ENCODE assay signal across 1 cellular context in the genomic region with DNA sequence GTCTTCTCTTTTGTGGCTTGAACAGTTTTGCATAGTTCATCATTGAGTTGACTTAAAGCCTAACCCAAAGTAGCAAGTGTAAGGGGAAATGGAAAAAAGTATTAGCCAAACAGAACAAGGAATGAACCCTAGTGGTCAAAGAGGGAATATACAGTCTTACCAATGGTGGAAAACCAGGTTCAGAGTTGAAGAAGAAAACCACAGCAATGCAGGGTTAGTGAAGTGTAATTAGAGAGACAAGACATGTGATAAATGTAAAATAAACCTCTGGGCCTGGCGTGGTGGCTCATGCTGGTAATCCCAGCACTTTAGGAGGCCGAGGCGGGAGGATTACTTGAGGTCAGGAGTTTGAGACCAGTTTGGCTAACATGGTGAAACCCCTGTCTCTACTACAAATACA.
TF ChIP-seq lines count a peak whose summit lies in the region.

No MANE protein-coding gene starts in this region.

TF ChIP-seq in liver, 16 proteins besides CTCF, POLR2A, EP300 and RAD21 (continued from another document):
- TF ChIP-seq, protein P1, sequence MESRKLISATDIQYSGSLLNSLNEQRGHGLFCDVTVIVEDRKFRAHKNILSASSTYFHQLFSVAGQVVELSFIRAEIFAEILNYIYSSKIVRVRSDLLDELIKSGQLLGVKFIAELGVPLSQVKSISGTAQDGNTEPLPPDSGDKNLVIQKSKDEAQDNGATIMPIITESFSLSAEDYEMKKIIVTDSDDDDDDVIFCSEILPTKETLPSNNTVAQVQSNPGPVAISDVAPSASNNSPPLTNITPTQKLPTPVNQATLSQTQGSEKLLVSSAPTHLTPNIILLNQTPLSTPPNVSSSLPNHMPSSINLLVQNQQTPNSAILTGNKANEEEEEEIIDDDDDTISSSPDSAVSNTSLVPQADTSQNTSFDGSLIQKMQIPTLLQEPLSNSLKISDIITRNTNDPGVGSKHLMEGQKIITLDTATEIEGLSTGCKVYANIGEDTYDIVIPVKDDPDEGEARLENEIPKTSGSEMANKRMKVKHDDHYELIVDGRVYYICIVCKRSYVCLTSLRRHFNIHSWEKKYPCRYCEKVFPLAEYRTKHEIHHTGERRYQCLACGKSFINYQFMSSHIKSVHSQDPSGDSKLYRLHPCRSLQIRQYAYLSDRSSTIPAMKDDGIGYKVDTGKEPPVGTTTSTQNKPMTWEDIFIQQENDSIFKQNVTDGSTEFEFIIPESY (IDR thresholded peaks at IDR 0.05) = no peak
- TF ChIP-seq, protein P2, sequence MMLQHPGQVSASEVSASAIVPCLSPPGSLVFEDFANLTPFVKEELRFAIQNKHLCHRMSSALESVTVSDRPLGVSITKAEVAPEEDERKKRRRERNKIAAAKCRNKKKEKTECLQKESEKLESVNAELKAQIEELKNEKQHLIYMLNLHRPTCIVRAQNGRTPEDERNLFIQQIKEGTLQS (IDR thresholded peaks at IDR 0.05) = no peak
- TF ChIP-seq YY1 (IDR thresholded peaks at IDR 0.05) (no peak), HNF4A (conservative IDR thresholded peaks at IDR 0.05) (no peak), GABPA (IDR thresholded peaks at IDR 0.05 in 1 of 2, conservative IDR thresholded peaks at IDR 0.05 in 1 of 2) (no peak), FOXA1 (IDR thresholded peaks at IDR 0.05) (no peak), FOXA2 (IDR thresholded peaks at IDR 0.05) (no peak), NR2F2 (IDR thresholded peaks at IDR 0.05) (no peak), HNF4G (IDR thresholded peaks at IDR 0.05) (no peak), JUND (IDR thresholded peaks at IDR 0.05) (no peak)
